ENCODE assay signal across 26 cellular contexts in the genomic region with DNA sequence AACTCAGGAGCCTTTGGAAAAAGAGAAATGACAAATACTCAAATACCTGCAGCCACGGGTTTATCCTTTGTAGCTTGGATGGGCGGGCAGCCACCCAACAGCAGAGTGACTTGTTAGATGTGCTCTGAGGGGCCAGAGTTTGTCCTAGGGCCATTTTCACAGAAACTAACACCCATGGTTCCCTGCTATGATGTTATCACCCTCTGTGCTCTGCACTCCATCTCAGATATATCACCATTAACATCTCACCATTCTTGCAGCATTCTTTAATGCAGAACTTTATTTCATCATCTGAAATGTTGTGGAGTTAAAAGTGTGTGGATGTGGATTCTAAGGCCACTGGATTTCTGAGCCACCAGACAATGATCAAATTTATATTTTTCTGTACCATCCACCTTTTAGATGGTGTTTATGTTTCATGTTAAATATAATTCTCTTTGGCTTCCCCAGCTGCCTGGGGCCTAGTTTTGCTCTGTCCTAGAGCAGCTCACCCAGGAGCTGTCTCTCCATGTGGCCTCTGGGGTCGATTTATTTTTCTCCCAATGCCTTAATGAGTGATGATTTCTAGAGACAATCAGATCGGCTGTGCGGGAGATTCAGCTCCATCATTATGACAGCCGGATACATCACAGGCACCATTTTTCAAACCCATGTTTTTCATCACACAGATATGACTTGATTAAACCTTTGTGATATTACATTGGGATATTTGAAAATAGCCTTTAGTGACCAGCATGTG.
"Had no signal": no experiment of that assay in that cellular context is flagged by ENCODE, and none has a peak within 500 bp of the region (broad histone marks: within the 10 kb centered on the region; RNA-seq: fewer than 3 reads in every experiment).

No MANE protein-coding gene starts in this region.

- H3K9me3 ChIP-seq: left lung, lower lobe of right lung, pancreas, psoas muscle, right atrium auricular region, right lobe of liver, tibial nerve, uterus had no signal

- H3K36me3 ChIP-seq: left lung, lower lobe of right lung, pancreas, right atrium auricular region, right lobe of liver, tibial nerve, uterus had no signal

- H3K4me3 ChIP-seq: left lung, lower lobe of right lung, pancreas, psoas muscle, right atrium auricular region, right lobe of liver, smooth muscle cell, tibial nerve, uterus had no signal

- H3K4me1 ChIP-seq: left lung, lower lobe of right lung, pancreas, psoas muscle, uterus had no signal

- FAIRE-seq: islet of Langerhans had no signal

- H3K27me3 ChIP-seq: left lung, pancreas, right atrium auricular region, right lobe of liver, tibial nerve, uterus had no signal

- H3K4me2 ChIP-seq: smooth muscle cell had no signal

- ATAC-seq: left colon; left lung; lower lobe of right lung; naive thymus-derived CD8-positive, alpha-beta T cell; pancreas; psoas muscle; right lobe of liver; stimulated activated memory B cell treated with anti-CD40 and anti-IgM and Interleukin-4, amounts not matched to agents 10 μg/mL and 1 μg/mL and 100 μg/mL, for 72 hours; stimulated activated naive CD8-positive, alpha-beta T cell treated with anti-CD3 and anti-CD28 coated beads, Interleukin-15, amount 100 ng/mL, for 72 hours had no signal

- DNase-seq: hippocampal formation; immature natural killer cell; kidney; left colon; left lung; lower lobe of right lung; mammary epithelial cell; mesenchymal stem cell; naive thymus-derived CD8-positive, alpha-beta T cell; nephron progenitor cell; pancreas; psoas muscle; right lobe of liver; stimulated activated CD4-positive, alpha-beta T cell treated with anti-CD3 and anti-CD28 coated beads, Interleukin-1b, Interleukin-23, amount 100 ng/mL, for 48 hours; stimulated activated CD4-positive, alpha-beta T cell treated with anti-CD3 and anti-CD28 coated beads, Interleukin-2, amount 100 ng/mL, for 48 hours; stimulated activated CD4-positive, alpha-beta T cell treated with anti-CD3 and anti-CD28 coated beads, Interleukin-4, amount 100 ng/mL, for 4 hours; stimulated activated CD8-positive, alpha-beta memory T cell treated with anti-CD3 and anti-CD28 coated beads, Interleukin-4, amount 100 ng/mL, for 48 hours; stimulated activated naive CD4-positive, alpha-beta T cell treated with Interleukin-2 at 50 U/mL for 16 hours; stimulated activated naive CD8-positive, alpha-beta T cell treated with anti-CD3 and anti-CD28 coated beads, Interleukin-15, amount 100 ng/mL, for 72 hours; substantia nigra; uterus had no signal

- H3K27ac ChIP-seq: left lung, lower lobe of right lung, pancreas, psoas muscle, right atrium auricular region, right lobe of liver, tibial nerve, uterus had no signal
